Comparison of ENCODE assay signal across 15 cellular contexts in genomic region chr2:218832520-218832919, GRCh38. TPM values are rescaled to one million over a fixed set of nuclear protein-coding genes. Genes with fewer than 3 reads are reported as not detected.
DNase-seq lines count a peak whose midpoint lies in the region; ATAC-seq and TF ChIP-seq lines count a peak whose summit lies in the region.
"Had no signal": no experiment of that assay in that cellular context is flagged by ENCODE, and none has a peak within 500 bp of the region (broad histone marks: within the 10 kb centered on the region; RNA-seq: fewer than 3 reads in every experiment).

No MANE protein-coding gene starts in this region.

- no peak overlapping the region for H3K27ac ChIP-seq in PC-3 (ENCODE audit: low read length)
- peak overlapping the region; percentile 95 for H3K27ac ChIP-seq in gastrocnemius medialis
- H3K27ac ChIP-seq in right lobe of liver, result no peak overlapping the region
- H3K27ac ChIP-seq: BLaER1 treated with 17β-estradiol and CSF1 and Interleukin-3, amounts not matched to agents 10 nM and 100 nM; pancreas had no signal

- ATAC-seq in PC-3 (peak; percentile 84), gastrocnemius medialis (peak; percentile 66 to 76), right lobe of liver (no peak)
- ATAC-seq in activated CD8-positive, alpha-beta T cell treated with anti-CD3 and anti-CD28 coated beads for 36 hours, result no peak

- no peak overlapping the region for H3K9ac ChIP-seq in PC-3 (ENCODE audit: low read length)
- H3K9ac ChIP-seq: BLaER1 treated with 17β-estradiol and CSF1 and Interleukin-3, amounts not matched to agents 10 nM and 100 nM had no signal

- CTCF ChIA-PET in PC-3 (lab: Charles Lee), result interaction anchor here (0.6 kb wide), 1 partner anchor 24 kb away, joined by 6 read pairs; no protein-coding TSS in a partner anchor
- CTCF ChIA-PET in activated CD8-positive, alpha-beta T cell treated with anti-CD3 and anti-CD28 coated beads for 36 hours (lab: Charles Lee), result interaction anchor here (1.8 kb wide), 1 partner anchor 15 kb away, joined by 7 read pairs; no protein-coding TSS in a partner anchor

- no peaks in the 10 kb centered on the region for H3K4me1 Mint-ChIP-seq in activated CD8-positive, alpha-beta T cell treated with anti-CD3 and anti-CD28 coated beads for 36 hours (ENCODE audit: low read depth)

- H3K4me3 Mint-ChIP-seq in activated CD8-positive, alpha-beta T cell treated with anti-CD3 and anti-CD28 coated beads for 36 hours, result no peak overlapping the region
- H3K4me3 Mint-ChIP-seq: activated T-helper 1 cell treated with anti-CD3 and anti-CD28 coated beads, Interleukin-12 subunit alpha, Interleukin-12 subunit beta, Interleukin-2, Interleukin-4 antibody, amounts not matched to agents 30 ng/mL and 10 ng/mL and 1 ng/mL, durations not matched to agents 14 hours and 24 hours and 36 hours had no signal

- H3K36me3 Mint-ChIP-seq in activated CD8-positive, alpha-beta T cell treated with anti-CD3 and anti-CD28 coated beads for 36 hours (ENCODE audit: low read depth), result no peaks in the 10 kb centered on the region

- DNase-seq in AG20443 (ENCODE audit: low spot score) (peak; percentile 84), PC-3 (peak; percentile 61), glomerular endothelial cell (ENCODE audit: extremely low read depth, low read depth, low spot score) (peak; percentile 23), gastrocnemius medialis (peak; percentile 77 to 91), MV-4-11 (lab: John Stamatoyannopoulos, UW) (no peak), right lobe of liver (no peak)
- no peak for DNase-seq in activated CD8-positive, alpha-beta T cell treated with anti-CD3 and anti-CD28 coated beads for 36 hours
- no peak for DNase-seq in central memory CD4-positive, alpha-beta T cell
- DNase-seq: anterior cingulate cortex; DND-41; pancreas; stimulated activated CD4-positive, alpha-beta T cell treated with anti-CD3 and anti-CD28 coated beads, Interleukin-1b, Interleukin-23, amount 100 ng/mL, for 48 hours; T-helper 2 cell had no signal

- TF ChIP-seq CTCF in PC-3 (conservative IDR thresholded peaks at IDR 0.05; ENCODE audit: low read depth, low read length) (no peak), gastrocnemius medialis (IDR thresholded peaks at IDR 0.05 in 4 of 5, conservative IDR thresholded peaks at IDR 0.05 in 1 of 5) (no peak), right lobe of liver (IDR thresholded peaks at IDR 0.05) (no peak)
- no peak for TF ChIP-seq CTCF in activated CD8-positive, alpha-beta T cell treated with anti-CD3 and anti-CD28 coated beads for 36 hours (IDR thresholded peaks at IDR 0.05)

- in situ Hi-C loops in gastrocnemius medialis (cut with MboI; ENCODE audit: low sequenced_read_pairs in 4 of 4), result loop anchor here in 1 of 4 donors (10.0 kb wide), 1 partner anchor 48 kb away; the partner anchor contains the start of gene CYP27A1

- WGBS in right lobe of liver (ENCODE audit: insufficient coverage, low coverage, low lambda C conversion rate, missing lambda C conversion rate), result no CpG with 5 or more reads among the region's 3 CpGs

- no peaks in the 10 kb centered on the region for H3K27me3 ChIP-seq in PC-3 (ENCODE audit: low read length)
- H3K27me3 ChIP-seq in gastrocnemius medialis, result no peaks in the 10 kb centered on the region
- no peaks in the 10 kb centered on the region for H3K27me3 ChIP-seq in right lobe of liver
- H3K27me3 ChIP-seq: pancreas had no signal

- no peak overlapping the region for H2AFZ ChIP-seq in PC-3 (ENCODE audit: low read length)

- H3F3A ChIP-seq in PC-3 (ENCODE audit: low read length, unreplicated experiment), result no peaks in the 10 kb centered on the region

- H3K9me3 Mint-ChIP-seq in activated CD8-positive, alpha-beta T cell treated with anti-CD3 and anti-CD28 coated beads for 36 hours, result peaks cover 5% of the 10 kb centered on the region
- H3K9me3 Mint-ChIP-seq: activated T-helper 1 cell treated with anti-CD3 and anti-CD28 coated beads, Interleukin-12 subunit alpha, Interleukin-12 subunit beta, Interleukin-2, Interleukin-4 antibody, amounts not matched to agents 30 ng/mL and 10 ng/mL and 1 ng/mL, durations not matched to agents 14 hours and 24 hours and 36 hours had no signal

- POLR2A ChIA-PET in PC-3 (lab: Charles Lee; ENCODE audit: unreplicated experiment), result no interaction called here
- POLR2A ChIA-PET in activated CD8-positive, alpha-beta T cell treated with anti-CD3 and anti-CD28 coated beads for 36 hours (lab: Charles Lee), result no interaction called here

- H3K36me3 ChIP-seq in PC-3 (ENCODE audit: low read depth, low read length) (no peaks in the 10 kb centered on the region), gastrocnemius medialis (no peaks in the 10 kb centered on the region), right lobe of liver (no peaks in the 10 kb centered on the region)
- H3K36me3 ChIP-seq: BLaER1 treated with 17β-estradiol and CSF1 and Interleukin-3, amounts not matched to agents 10 nM and 100 nM; pancreas had no signal

- H3K4me1 ChIP-seq in PC-3 (ENCODE audit: insufficient read depth, low read length), result peaks cover 27% of the 10 kb centered on the region
- H3K4me1 ChIP-seq in gastrocnemius medialis, result peaks cover 64 to 65% of the 10 kb centered on the region in 2 donors
- H3K4me1 ChIP-seq in right lobe of liver, result no peaks in the 10 kb centered on the region
- H3K4me1 ChIP-seq: pancreas had no signal

- no peaks in the 10 kb centered on the region for H4K20me1 ChIP-seq in PC-3 (ENCODE audit: low read length)

- no peak overlapping the region for H3K27ac Mint-ChIP-seq in activated CD8-positive, alpha-beta T cell treated with anti-CD3 and anti-CD28 coated beads for 36 hours
- H3K27ac Mint-ChIP-seq: activated T-helper 1 cell treated with anti-CD3 and anti-CD28 coated beads, Interleukin-12 subunit alpha, Interleukin-12 subunit beta, Interleukin-2, Interleukin-4 antibody, amounts not matched to agents 30 ng/mL and 10 ng/mL and 1 ng/mL, durations not matched to agents 14 hours and 24 hours and 36 hours had no signal

- H3K9me3 ChIP-seq in PC-3 (ENCODE audit: low read length) (no peaks in the 10 kb centered on the region), gastrocnemius medialis (no peaks in the 10 kb centered on the region), right lobe of liver (no peaks in the 10 kb centered on the region)
- H3K9me3 ChIP-seq: pancreas had no signal

- intact Hi-C loops in PC-3 (cut with micrococcal nuclease), result no loop called here
- intact Hi-C loops in gastrocnemius medialis (cut with DNase I; ENCODE audit: low total_unique reads), result loop anchor here (1.0 to 10.0 kb wide), 5 partner anchors 26 to 544 kb away; partner anchors contain the start of genes BCS1L, CTDSP1 and ZNF142
- intact Hi-C loops in activated CD8-positive, alpha-beta T cell treated with anti-CD3 and anti-CD28 coated beads for 36 hours (cut with micrococcal nuclease), result no loop called here
- intact Hi-C loops in right lobe of liver (cut with DNase I), result loop anchor here in 1 of 2 donors (10.0 kb wide), 1 partner anchor 118 kb away; the partner anchor contains the start of gene TTLL4

- BruUV-seq in PC-3 (replicated peaks; lab: Mats Ljungman, UMichigan), result no TSS peak

- H3K27me3 Mint-ChIP-seq in activated CD8-positive, alpha-beta T cell treated with anti-CD3 and anti-CD28 coated beads for 36 hours, result peaks cover 29% of the 10 kb centered on the region

- no peaks in the 10 kb centered on the region for H3K79me2 ChIP-seq in PC-3 (ENCODE audit: low read length)

- TF ChIP-seq POLR2A in gastrocnemius medialis (IDR thresholded peaks at IDR 0.05), result no peak
- TF ChIP-seq POLR2A in right lobe of liver (IDR thresholded peaks at IDR 0.05), result no peak

- no peaks in the 10 kb centered on the region for H3K9me2 ChIP-seq in PC-3 (replicated peaks; ENCODE audit: low read length)

- H3K4me2 ChIP-seq in PC-3 (ENCODE audit: low read length), result peak overlapping the region; percentile 33

- H3K4me3 ChIP-seq in PC-3 (ENCODE audit: low read length), result no peak overlapping the region
- no peak overlapping the region for H3K4me3 ChIP-seq in gastrocnemius medialis
- H3K4me3 ChIP-seq in right lobe of liver, result no peak overlapping the region
- H3K4me3 ChIP-seq: BLaER1 treated with 17β-estradiol and CSF1 and Interleukin-3, amounts not matched to agents 10 nM and 100 nM; pancreas had no signal

RNA-seq across cellular contexts. Expression of gene PRKAG3, which starts 0.9 kb away (rescaled TPM):
- total RNA-seq in PC-3 (2014; rRNA removed) (not detected in 2 replicates), glomerular endothelial cell (not detected in 2 replicates), gastrocnemius medialis (10 to 100 TPM in 3 of 4 donors, 1 to 10 TPM in 1; 8.3 to 65.4 (median 44.3) TPM), right lobe of liver (not detected)
- not detected for total RNA-seq in activated CD8-positive, alpha-beta T cell treated with anti-CD3 and anti-CD28 coated beads for 36 hours
- total RNA-seq: activated T-helper 1 cell treated with anti-CD3 and anti-CD28 coated beads, Interleukin-12 subunit alpha, Interleukin-12 subunit beta, Interleukin-2, Interleukin-4 antibody, amounts not matched to agents 30 ng/mL and 10 ng/mL and 1 ng/mL, durations not matched to agents 14 hours and 24 hours and 36 hours; pancreas had no signal

RNA-seq across cellular contexts. Expression of gene WNT6, which starts 27.1 kb away (rescaled TPM):
- total RNA-seq in PC-3 (2014; rRNA removed) (not detected in 2 replicates), glomerular endothelial cell (not detected in 2 replicates), gastrocnemius medialis (1 to 10 TPM in 2 of 4 donors, under 1 TPM in 2; 0.36 to 3.9 (median 2.1) TPM), right lobe of liver (under 1 TPM in 1 of 6 experiments, not detected in 5; 0.25 TPM)
- total RNA-seq in activated CD8-positive, alpha-beta T cell treated with anti-CD3 and anti-CD28 coated beads for 36 hours, result under 1 TPM; 0.25 to 0.34 TPM
- total RNA-seq: activated T-helper 1 cell treated with anti-CD3 and anti-CD28 coated beads, Interleukin-12 subunit alpha, Interleukin-12 subunit beta, Interleukin-2, Interleukin-4 antibody, amounts not matched to agents 30 ng/mL and 10 ng/mL and 1 ng/mL, durations not matched to agents 14 hours and 24 hours and 36 hours had no signal

RNA-seq across cellular contexts. Expression of gene WNT10A, which starts 48.1 kb away (rescaled TPM):
- total RNA-seq in PC-3 (2014; rRNA removed), result 0.40 and 3.3 TPM in 2 replicates
- not detected in 2 replicates for total RNA-seq in glomerular endothelial cell
- total RNA-seq in gastrocnemius medialis, result not detected
- total RNA-seq in activated CD8-positive, alpha-beta T cell treated with anti-CD3 and anti-CD28 coated beads for 36 hours, result 10 to 100 TPM; 27.9 to 29.2 TPM
- under 1 TPM in 1 of 6 experiments, not detected in 5; 0.31 TPM for total RNA-seq in right lobe of liver

RNA-seq across cellular contexts. Expression of gene CYP27A1, which starts 50.6 kb away (rescaled TPM):
- 5.8 and 6.0 TPM in 2 replicates for total RNA-seq in PC-3 (2014; rRNA removed)
- 15.8 and 24.0 TPM in 2 replicates for total RNA-seq in glomerular endothelial cell
- 10 to 100 TPM; 17.9 to 56.3 (median 26.8) TPM for total RNA-seq in gastrocnemius medialis
- total RNA-seq in activated CD8-positive, alpha-beta T cell treated with anti-CD3 and anti-CD28 coated beads for 36 hours, result under 1 TPM; 0.14 to 0.18 TPM
- total RNA-seq in right lobe of liver, result 100 to 1,000 TPM; 209 to 463 (median 238) TPM

Comparison
In these comparisons a context has a peak if more than half of its experiments do, and no peak if none do; other contexts are left out.
1. DNase-seq: peak in AG20443 (single experiment), PC-3 (single experiment), glomerular endothelial cell (single experiment) and gastrocnemius medialis (2 of 2); none in activated CD8-positive, alpha-beta T cell treated with anti-CD3 and anti-CD28 coated beads for 36 hours (single experiment), MV-4-11 (single experiment), central memory CD4-positive, alpha-beta T cell (single experiment) and right lobe of liver (0 of 3).
2. ATAC-seq: peak in PC-3 (single experiment) and gastrocnemius medialis (2 of 2); none in activated CD8-positive, alpha-beta T cell treated with anti-CD3 and anti-CD28 coated beads for 36 hours (single experiment) and right lobe of liver (0 of 4).
3. H3K27ac ChIP-seq: peak in gastrocnemius medialis (4 of 4); none in PC-3 (single experiment) and right lobe of liver (0 of 3).